ENCODE assay signal across 13 cellular contexts in the genomic region with DNA sequence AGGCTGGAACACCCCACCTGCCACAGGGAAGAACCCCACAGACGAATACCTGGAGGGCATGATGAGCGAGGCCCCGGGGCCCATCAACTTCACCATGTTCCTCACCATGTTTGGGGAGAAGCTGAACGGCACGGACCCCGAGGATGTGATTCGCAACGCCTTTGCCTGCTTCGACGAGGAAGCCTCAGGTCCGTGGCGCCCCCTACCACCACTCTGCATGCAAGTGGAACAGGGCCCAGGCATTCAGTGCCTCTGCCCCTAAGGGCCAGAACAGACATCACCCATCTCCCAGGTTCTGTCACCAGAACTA. TPM values are rescaled to one million over a fixed set of nuclear protein-coding genes. Genes with fewer than 3 reads are reported as not detected.
A peak's percentile ranks its signal among the peaks of the same experiment; 100 is the strongest.
DNase-seq lines count a peak whose midpoint lies in the region; ATAC-seq and TF ChIP-seq lines count a peak whose summit lies in the region.
"Had no signal": no experiment of that assay in that cellular context is flagged by ENCODE, and none has a peak within 500 bp of the region (broad histone marks: within the 10 kb centered on the region; RNA-seq: fewer than 3 reads in every experiment).

No MANE protein-coding gene starts in this region.

- H3K9me3 ChIP-seq in right cardiac atrium (ENCODE audit: control insufficient read depth, low read length): no peaks in the 10 kb centered on the region
- H3K9me3 ChIP-seq in left ventricle myocardium inferior (replicated peaks): no peaks in the 10 kb centered on the region
- H3K9me3 ChIP-seq in upper lobe of right lung: no peaks in the 10 kb centered on the region

- DNase-seq in right cardiac atrium: peak in 2 of 3 donors; percentile 62 to 69
- DNase-seq in left ventricle myocardium inferior: no peak
- peak; percentile 35 for DNase-seq in RPMI8226
- no peak for DNase-seq in foreskin keratinocyte
- no peak for DNase-seq in upper lobe of right lung
- DNase-seq: activated CD8-positive, alpha-beta memory T cell treated with anti-CD3 and anti-CD28 coated beads, Interleukin-2, amount 50 U/mL, for 4 hours; anterior cingulate cortex; KBM-7; NCI-H187 treated with DMSO at 0.1 percent for 48 hours; small intestine had no signal

- H3K4me1 ChIP-seq in right cardiac atrium (ENCODE audit: control insufficient read depth, insufficient read depth, low read length): peaks cover 5% of the 10 kb centered on the region
- peaks cover 85% of the 10 kb centered on the region for H3K4me1 ChIP-seq in left ventricle myocardium inferior
- no peaks in the 10 kb centered on the region for H3K4me1 ChIP-seq in foreskin keratinocyte
- H3K4me1 ChIP-seq in upper lobe of right lung: peaks cover 17% of the 10 kb centered on the region

- H3K27me3 ChIP-seq in right cardiac atrium (ENCODE audit: control insufficient read depth, insufficient read depth): no peaks in the 10 kb centered on the region
- H3K27me3 ChIP-seq in left ventricle myocardium inferior (ENCODE audit: low read depth): no peaks in the 10 kb centered on the region
- H3K27me3 ChIP-seq in foreskin keratinocyte: no peaks in the 10 kb centered on the region
- no peaks in the 10 kb centered on the region for H3K27me3 ChIP-seq in upper lobe of right lung

- intact Hi-C loops in right cardiac atrium (cut with DNase I) (no loop called here), left ventricle myocardium inferior (cut with micrococcal nuclease) (no loop called here), upper lobe of right lung (cut with DNase I) (no loop called here)

- ATAC-seq in right cardiac atrium (no peak), foreskin keratinocyte (no peak), upper lobe of right lung (no peak), HG02852 (IDR thresholded peaks at IDR 0.05; ENCODE audit: unreplicated experiment) (no peak), esophagus mucosa (no peak), GM19455 (IDR thresholded peaks at IDR 0.05; ENCODE audit: unreplicated experiment) (no peak)

- WGBS in right cardiac atrium: 71% methylated on average over 12 of the region's 12 CpGs

- H3K4me3 ChIP-seq in right cardiac atrium (ENCODE audit: low read length) (no peak overlapping the region), left ventricle myocardium inferior (no peak overlapping the region), upper lobe of right lung (no peak overlapping the region)

- peaks cover 51% of the 10 kb centered on the region for H3K36me3 ChIP-seq in left ventricle myocardium inferior
- H3K36me3 ChIP-seq in upper lobe of right lung: peaks cover 28% of the 10 kb centered on the region

- TF ChIP-seq CTCF in left ventricle myocardium inferior (IDR thresholded peaks at IDR 0.05; ENCODE audit: borderline replicate concordance) (no peak), foreskin keratinocyte (conservative IDR thresholded peaks at IDR 0.05) (peak; percentile 24), upper lobe of right lung (IDR thresholded peaks at IDR 0.05) (peak; percentile 7)

- H3K27ac ChIP-seq in right cardiac atrium (ENCODE audit: low read length) (no peak overlapping the region), left ventricle myocardium inferior (replicated peaks) (no peak overlapping the region), foreskin keratinocyte (no peak overlapping the region), upper lobe of right lung (no peak overlapping the region)

RNA-seq across cellular contexts. Expression of gene MYL9, which starts 6.6 kb away (rescaled TPM):
- 1,000 to 10,000 TPM; 1,717 to 2,567 (median 2,144) TPM for total RNA-seq in right cardiac atrium
- polyA plus RNA-seq in right cardiac atrium: 1,393 TPM
- 1,345 TPM for total RNA-seq in left ventricle myocardium inferior
- 5.3 and 7.7 TPM in 2 replicates for total RNA-seq in foreskin keratinocyte
- 11.2 and 14.6 TPM in 2 replicates for polyA plus RNA-seq in foreskin keratinocyte
- total RNA-seq in upper lobe of right lung: 410 TPM
- 28.8 TPM for total RNA-seq in esophagus mucosa

RNA-seq across cellular contexts. Expression of gene TGIF2, which starts 25.4 kb away (rescaled TPM):
- total RNA-seq in right cardiac atrium: 10 to 100 TPM in 2 of 4 donors, 1 to 10 TPM in 2; 9.9 to 13.4 (median 10.1) TPM
- 4.9 TPM for polyA plus RNA-seq in right cardiac atrium
- total RNA-seq in left ventricle myocardium inferior: 5.8 TPM
- 15.3 and 16.3 TPM in 2 replicates for total RNA-seq in foreskin keratinocyte
- 9.6 and 11.0 TPM in 2 replicates for polyA plus RNA-seq in foreskin keratinocyte
- 16.8 TPM for total RNA-seq in upper lobe of right lung
- total RNA-seq in esophagus mucosa: 7.5 TPM

RNA-seq across cellular contexts. Expression of gene RAB5IF, which starts 57.6 kb away (rescaled TPM):
- total RNA-seq in right cardiac atrium (10 to 100 TPM; 60.2 to 69.9 (median 62.9) TPM), left ventricle myocardium inferior (56.5 TPM), foreskin keratinocyte (109 and 111 TPM in 2 replicates), upper lobe of right lung (91.1 TPM), esophagus mucosa (185 TPM)
- polyA plus RNA-seq in right cardiac atrium (74.3 TPM), foreskin keratinocyte (137 and 147 TPM in 2 replicates)

Comparison
In these comparisons a context has a peak if more than half of its experiments do, and no peak if none do; other contexts are left out.
1. DNase-seq: peak in right cardiac atrium (2 of 3) and RPMI8226 (single experiment); none in left ventricle myocardium inferior (single experiment), foreskin keratinocyte (0 of 2) and upper lobe of right lung (single experiment).
2. RNA of gene MYL9, which starts 6.6 kb away (total RNA-seq): 1,717 to 2,567 TPM in right cardiac atrium, 1,345 TPM in left ventricle myocardium inferior (single experiment) and 410 TPM in upper lobe of right lung (single experiment); 28.8 TPM in esophagus mucosa (single experiment) and 5.3 to 7.7 TPM in foreskin keratinocyte; every median in the first group is over 10 times any median in the second.